1 cellular context compared by ENCODE assay signal in genomic region chr10:95243318-95243617, GRCh38.
TF ChIP-seq lines count a peak whose summit lies in the region.

No MANE protein-coding gene starts in this region.

TF ChIP-seq in H1, 55 proteins besides CTCF, POLR2A, EP300 and RAD21:
- TF ChIP-seq ATF3 (IDR thresholded peaks at IDR 0.05; ENCODE audit: insufficient read depth, low read depth, low read length): no peak
- no peak for TF ChIP-seq KDM4A (IDR thresholded peaks at IDR 0.05; ENCODE audit: low read depth, low read length, severe bottlenecking)
- TF ChIP-seq PHF8 (conservative IDR thresholded peaks at IDR 0.05; ENCODE audit: low read depth, low read length): no peak
- TF ChIP-seq HDAC6 (IDR thresholded peaks at IDR 0.05; ENCODE audit: low read depth, low read length): no peak
- no peak for TF ChIP-seq CTBP2 (IDR thresholded peaks at IDR 0.05; ENCODE audit: borderline replicate concordance, insufficient read depth, insufficient read length, low read length)
- TF ChIP-seq GABPA (IDR thresholded peaks at IDR 0.05; ENCODE audit: borderline replicate concordance, insufficient read depth, low read length): no peak
- no peak for TF ChIP-seq SIRT6 (IDR thresholded peaks at IDR 0.05; ENCODE audit: low read length)
- no peak for TF ChIP-seq SIX5 (IDR thresholded peaks at IDR 0.05; ENCODE audit: low read depth, low read length)
- TF ChIP-seq RBBP5 (IDR thresholded peaks at IDR 0.05; ENCODE audit: borderline replicate concordance, low read depth, low read length): no peak
- no peak for TF ChIP-seq RFX5 (IDR thresholded peaks at IDR 0.05; ENCODE audit: borderline replicate concordance, low read depth, low read length)
- TF ChIP-seq BACH1 (IDR thresholded peaks at IDR 0.05; ENCODE audit: low read length): no peak
- no peak for TF ChIP-seq CHD7 (IDR thresholded peaks at IDR 0.05; ENCODE audit: insufficient replicate concordance, low read length)
- no peak for TF ChIP-seq NRF1 (IDR thresholded peaks at IDR 0.05; ENCODE audit: low read depth, low read length)
- no peak for TF ChIP-seq SAP30 (IDR thresholded peaks at IDR 0.05; ENCODE audit: insufficient read depth, insufficient replicate concordance, low read length)
- TF ChIP-seq YY1 (IDR thresholded peaks at IDR 0.05; ENCODE audit: low read depth, low read length): no peak
- no peak for TF ChIP-seq RNF2 (IDR thresholded peaks at IDR 0.05; ENCODE audit: borderline replicate concordance, low read depth, low read length, missing control alignments, poor library complexity, severe bottlenecking)
- no peak for TF ChIP-seq MAX (IDR thresholded peaks at IDR 0.05)
- TF ChIP-seq HDAC2 (IDR thresholded peaks at IDR 0.05; ENCODE audit: borderline replicate concordance in 1 of 2, low read depth in 2 of 2, low read length in 2 of 2): no peak
- no peak for TF ChIP-seq SP2 (IDR thresholded peaks at IDR 0.05; ENCODE audit: low read length)
- TF ChIP-seq MAFK (IDR thresholded peaks at IDR 0.05; ENCODE audit: low read depth, low read length): no peak
